Comparison of ENCODE assay signal across 1 cellular context in genomic region chr6:42459888-42460287, GRCh38.
TF ChIP-seq lines count a peak whose summit lies in the region.

No MANE protein-coding gene starts in this region.

TF ChIP-seq in SK-N-SH, 30 proteins besides CTCF, POLR2A, EP300 and RAD21 (continued from another document):
- TF ChIP-seq REST (IDR thresholded peaks at IDR 0.05; ENCODE audit: low read depth, low read length) (no peak), TAF1 (IDR thresholded peaks at IDR 0.05; ENCODE audit: borderline replicate concordance, low read depth, low read length) (no peak), RCOR1 (IDR thresholded peaks at IDR 0.05; ENCODE audit: low read length) (no peak)
